ENCODE assay signal across 14 cellular contexts in the genomic region with DNA sequence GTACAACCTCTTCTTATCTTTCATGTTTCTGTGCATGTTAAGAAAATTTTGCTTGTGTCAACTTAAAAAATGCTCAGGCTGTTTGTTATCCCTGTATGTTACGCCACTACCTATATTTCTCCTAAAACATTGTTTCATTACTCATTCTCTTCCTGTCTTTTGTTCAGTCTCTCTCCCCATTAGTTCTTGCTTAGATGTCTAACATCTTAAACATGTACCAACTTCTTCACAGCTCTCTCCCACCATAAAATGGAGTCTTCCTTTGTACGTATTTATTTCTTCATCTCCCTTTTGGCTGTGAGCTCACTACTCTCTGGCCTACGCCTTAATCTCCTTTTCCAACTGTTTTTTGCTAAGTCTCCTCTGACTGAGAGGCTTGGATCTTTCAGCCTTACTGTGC. TPM values are rescaled to one million over a fixed set of nuclear protein-coding genes. Genes with fewer than 3 reads are reported as not detected.
"Had no signal": no experiment of that assay in that cellular context is flagged by ENCODE, and none has a peak within 500 bp of the region (broad histone marks: within the 10 kb centered on the region; RNA-seq: fewer than 3 reads in every experiment).

No MANE protein-coding gene starts in this region.

- H3K27ac ChIP-seq: ascending aorta, coronary artery, left lung, uterus, VCaP had no signal

- H3K9me3 ChIP-seq: ascending aorta, left lung, uterus had no signal

- H3K27me3 ChIP-seq: ascending aorta, left lung, uterus had no signal

- DNase-seq: activated CD4-positive, alpha-beta T cell treated with anti-CD3 and anti-CD28 coated beads for 36 hours; activated CD8-positive, alpha-beta memory T cell treated with anti-CD3 and anti-CD28 coated beads, Interleukin-2, amount 50 U/mL, for 48 hours; activated CD8-positive, alpha-beta T cell treated with anti-CD3 and anti-CD28 coated beads for 36 hours; activated naive CD8-positive, alpha-beta T cell treated with anti-CD3 and anti-CD28 coated beads, Interleukin-2, amount 10 ng/mL, durations not matched to agents 7 days and 5 days; effector CD8-positive, alpha-beta T cell; left lung; stimulated activated CD4-positive, alpha-beta T cell treated with anti-CD3 and anti-CD28 coated beads, Interleukin-4, amount 100 ng/mL, for 4 hours; stimulated activated naive CD8-positive, alpha-beta T cell treated with anti-CD3 and anti-CD28 coated beads, Interleukin-15, amount 100 ng/mL, for 72 hours; T-helper 1 cell; uterus had no signal

- H3K36me3 ChIP-seq: ascending aorta, left lung, uterus had no signal

- H3K4me3 ChIP-seq: ascending aorta, coronary artery, left lung, uterus had no signal

- FAIRE-seq: islet of Langerhans had no signal

- H3K4me1 ChIP-seq: left lung, uterus had no signal

RNA-seq across cellular contexts. Expression of a gene that starts 36.4 kb away (rescaled TPM):
- total RNA-seq: activated CD4-positive, alpha-beta T cell treated with anti-CD3 and anti-CD28 coated beads for 36 hours; activated CD8-positive, alpha-beta T cell treated with anti-CD3 and anti-CD28 coated beads for 36 hours; activated naive CD8-positive, alpha-beta T cell treated with anti-CD3 and anti-CD28 coated beads, Interleukin-2, amount 10 ng/mL, durations not matched to agents 7 days and 5 days had no signal
